Comparison of ENCODE assay signal across 1 cellular context in the genomic region with DNA sequence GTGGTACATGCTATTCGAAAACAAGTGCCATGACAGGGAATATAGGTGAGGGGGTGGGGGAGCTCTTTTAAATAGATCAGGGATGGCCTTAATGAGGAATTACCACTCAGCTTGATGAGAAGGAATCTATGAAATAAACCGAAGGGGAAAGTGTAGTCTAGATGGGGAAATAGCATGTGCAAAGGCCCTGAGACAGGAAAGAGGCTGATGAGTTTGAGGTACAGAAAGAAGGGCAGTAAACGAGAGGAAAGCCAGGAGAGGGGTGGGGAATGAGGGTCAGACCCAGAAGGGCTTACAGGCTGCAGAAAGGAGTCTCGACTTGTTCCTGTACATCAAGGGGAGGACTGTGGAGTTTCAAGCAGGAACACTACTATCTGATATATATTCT.
TF ChIP-seq lines count a peak whose summit lies in the region.

No MANE protein-coding gene starts in this region.

TF ChIP-seq in HepG2, 621 proteins besides CTCF, POLR2A, EP300 and RAD21:
- TF ChIP-seq ZNF556 (CRISPR knock-in tag; IDR thresholded peaks at IDR 0.05; ENCODE audit: borderline replicate concordance) (no peak), CHD4 (IDR thresholded peaks at IDR 0.05; ENCODE audit: borderline replicate concordance, low read length) (peak; percentile 57; the same call in 1 of the 2 replicates), ZMYM3 (CRISPR knock-in tag; IDR thresholded peaks at IDR 0.05) (peak; percentile 37; the same call in 1 of the 2 replicates)
TF ChIP-seq in HepG2: peak in this region for 2.
